In genomic region chr9:113588936-113589335, GRCh38 we compare ENCODE assay signal across 16 cellular contexts.
A peak's percentile ranks its signal among the peaks of the same experiment; 100 is the strongest.
DNase-seq lines count a peak whose midpoint lies in the region; ATAC-seq and TF ChIP-seq lines count a peak whose summit lies in the region.
"Had no signal": no experiment of that assay in that cellular context is flagged by ENCODE, and none has a peak within 500 bp of the region (broad histone marks: within the 10 kb centered on the region; RNA-seq: fewer than 3 reads in every experiment).

No MANE protein-coding gene starts in this region.

- H3K4me3 ChIP-seq in left ventricle myocardium inferior, result peak overlapping the region; percentile 31
- H3K4me3 ChIP-seq in esophagus muscularis mucosa, result no peak overlapping the region
- no peak overlapping the region for H3K4me3 ChIP-seq in psoas muscle
- H3K4me3 ChIP-seq in uterus, result no peak overlapping the region
- H3K4me3 ChIP-seq: vagina had no signal

- in situ Hi-C loops in G401 (cut with HindIII; ENCODE audit: low sequenced_read_pairs), result no loop called here

- TF ChIP-seq CTCF in left ventricle myocardium inferior (IDR thresholded peaks at IDR 0.05; ENCODE audit: borderline replicate concordance) (no peak), esophagus muscularis mucosa (IDR thresholded peaks at IDR 0.05) (no peak), psoas muscle (IDR thresholded peaks at IDR 0.05) (no peak), uterus (IDR thresholded peaks at IDR 0.05) (no peak)

- TF ChIP-seq POLR2A in esophagus muscularis mucosa (IDR thresholded peaks at IDR 0.05; ENCODE audit: low read depth) (no peak), uterus (IDR thresholded peaks at IDR 0.05) (no peak)

- DNase-seq in left ventricle myocardium inferior (peak; percentile 10), cardiac septum (ENCODE audit: low spot score) (no peak), esophagus muscularis mucosa (ENCODE audit: extremely low spot score) (no peak), psoas muscle (peak in 1 of 2 donors; percentile 23), uterus (no peak), G401 (ENCODE audit: low spot score) (no peak), amniotic stem cell (lab: John Stamatoyannopoulos, UW) (no peak)
- DNase-seq: activated CD4-positive, alpha-beta T cell treated with anti-CD3 and anti-CD28 coated beads for 48 hours; activated T-cell treated with anti-CD3 and anti-CD28 coated beads, Interleukin-2, amount 50 U/mL, for 24 hours; caudate nucleus; effector memory CD4-positive, alpha-beta T cell; NCI-H1092 treated with DMSO at 0.1 percent for 48 hours; NCI-H2107; PC-3 had no signal

- no peak for ATAC-seq in psoas muscle
- ATAC-seq in GM21447 (IDR thresholded peaks at IDR 0.05; ENCODE audit: unreplicated experiment), result no peak

- H3K4me1 ChIP-seq in left ventricle myocardium inferior (peaks cover 95% of the 10 kb centered on the region), esophagus muscularis mucosa (peaks cover 65 to 84% (median 76%) of the 10 kb centered on the region in 4 donors), psoas muscle (peaks cover 17% of the 10 kb centered on the region), uterus (peaks cover 0 to 9% of the 10 kb centered on the region in 2 donors)

- H3K9me3 ChIP-seq in left ventricle myocardium inferior (replicated peaks) (no peaks in the 10 kb centered on the region), esophagus muscularis mucosa (no peaks in the 10 kb centered on the region), psoas muscle (no peaks in the 10 kb centered on the region), uterus (no peaks in the 10 kb centered on the region)
- H3K9me3 ChIP-seq: vagina had no signal

- no peaks in the 10 kb centered on the region for H3K27me3 ChIP-seq in left ventricle myocardium inferior (ENCODE audit: low read depth)
- no peaks in the 10 kb centered on the region for H3K27me3 ChIP-seq in esophagus muscularis mucosa
- H3K27me3 ChIP-seq in psoas muscle (ENCODE audit: insufficient read depth in 3 of 3, low read length in 2 of 3), result no peaks in the 10 kb centered on the region
- no peaks in the 10 kb centered on the region for H3K27me3 ChIP-seq in uterus
- H3K27me3 ChIP-seq: vagina had no signal

- peak overlapping the region; percentile 94 for H3K27ac ChIP-seq in left ventricle myocardium inferior (replicated peaks)
- peak overlapping the region; percentile 8 to 57 (median 48) for H3K27ac ChIP-seq in esophagus muscularis mucosa (replicated peaks in 1 of 4)
- H3K27ac ChIP-seq in psoas muscle, result peak overlapping the region; percentile 61
- peak overlapping the region; percentile 5 to 58 for H3K27ac ChIP-seq in uterus
- H3K27ac ChIP-seq: vagina had no signal

- WGBS in esophagus muscularis mucosa, result no CpG with 5 or more reads among the region's 1 CpG
- 50 to 56% (median 55%) methylated on average over 1 of the region's 1 CpG for WGBS in psoas muscle, 3 donors

- intact Hi-C loops in left ventricle myocardium inferior (cut with micrococcal nuclease), result loop anchor here (5.0 kb wide), 1 partner anchor 142 kb away; no protein-coding TSS in a partner anchor
- intact Hi-C loops in cardiac septum (cut with DNase I), result loop anchor here (2.0 to 10.0 kb wide), 4 partner anchors 42 to 314 kb away; partner anchors contain the start of genes CDC26 and PRPF4
- intact Hi-C loops in esophagus muscularis mucosa (cut with DNase I), result no loop called here
- intact Hi-C loops in psoas muscle (cut with DNase I), result loop anchor here in 1 of 2 donors (2.0 kb wide), 1 partner anchor 144 kb away; no protein-coding TSS in a partner anchor
- intact Hi-C loops in uterus (cut with DNase I; ENCODE audit: low total_unique reads), result loop anchor here (5.0 kb wide), 1 partner anchor 142 kb away; no protein-coding TSS in a partner anchor

- no peak for TF ChIP-seq EP300 in esophagus muscularis mucosa (IDR thresholded peaks at IDR 0.05)

- H3K36me3 ChIP-seq in left ventricle myocardium inferior (peaks cover 24% of the 10 kb centered on the region), esophagus muscularis mucosa (peaks cover 6 to 25% (median 17%) of the 10 kb centered on the region in 4 donors), psoas muscle (ENCODE audit: insufficient read depth in 1 of 2, low read depth in 1 of 2) (peaks cover 0 to 10% of the 10 kb centered on the region in 2 donors), uterus (no peaks in the 10 kb centered on the region)

Comparison
In these comparisons a context has a peak if more than half of its experiments do, and no peak if none do; other contexts are left out.
1. H3K27ac ChIP-seq: peak in every context shown above with its lines; median percentile 94 in left ventricle myocardium inferior; 61 in psoas muscle; 48 in esophagus muscularis mucosa; 32 in uterus.